In genomic region chr6:134034951-134035822, GRCh38 we compare ENCODE assay signal across 9 cellular contexts. TPM values are rescaled to one million over a fixed set of nuclear protein-coding genes. Genes with fewer than 3 reads are reported as not detected.
DNase-seq lines count a peak whose midpoint lies in the region; ATAC-seq and TF ChIP-seq lines count a peak whose summit lies in the region.
"Had no signal": no experiment of that assay in that cellular context is flagged by ENCODE, and none has a peak within 500 bp of the region (broad histone marks: within the 10 kb centered on the region; RNA-seq: fewer than 3 reads in every experiment).

No MANE protein-coding gene starts in this region.

- ATAC-seq in HCT116: peak; percentile 67

- no TSS peak for BruUV-seq in HCT116 (replicated peaks; lab: Mats Ljungman, UMichigan)

- no peak for TF ChIP-seq POLR2A in HCT116 (IDR thresholded peaks at IDR 0.05; ENCODE audit: borderline replicate concordance, extremely low read depth, insufficient read depth, insufficient read length)

- no peaks in the 10 kb centered on the region for H3K36me3 ChIP-seq in HCT116 (ENCODE audit: control insufficient read depth in 1 of 2, insufficient read depth in 2 of 2, low read length in 2 of 2)
- H3K36me3 ChIP-seq in SJSA1: no peaks in the 10 kb centered on the region
- H3K36me3 ChIP-seq: neutrophil had no signal

- no peaks in the 10 kb centered on the region for H3K9me3 Mint-ChIP-seq in T-helper 2 cell treated with Interferon-gamma antibody and Interleukin-4, amounts not matched to agents 5 μg/mL and 100 μg/mL, for 36 hours

- intact Hi-C loops in HCT116 (cut with micrococcal nuclease): no loop called here

- peaks cover 24 to 33% of the 10 kb centered on the region in 2 experiments for H3K4me1 ChIP-seq in HCT116 (ENCODE audit: control insufficient read depth in 1 of 2, insufficient read depth in 2 of 2, low read length in 2 of 2)
- peaks cover 17% of the 10 kb centered on the region for H3K4me1 ChIP-seq in SJSA1 (replicated peaks)

- no peak overlapping the region for H3K27ac Mint-ChIP-seq in T-helper 2 cell treated with Interferon-gamma antibody and Interleukin-4, amounts not matched to agents 5 μg/mL and 100 μg/mL, for 36 hours

- H3K27me3 ChIP-seq in HCT116 (ENCODE audit: insufficient read depth, low read length) (no peaks in the 10 kb centered on the region), SJSA1 (replicated peaks) (no peaks in the 10 kb centered on the region), layer of hippocampus (ENCODE audit: control insufficient read depth, insufficient read depth, low read length) (no peaks in the 10 kb centered on the region)

- no peak for TF ChIP-seq CTCF in HCT116 (IDR thresholded peaks at IDR 0.05 in 2 of 3, conservative IDR thresholded peaks at IDR 0.05 in 1 of 3; ENCODE audit: borderline replicate concordance in 1 of 3, insufficient read depth in 1 of 3, low read depth in 2 of 3, low read length in 2 of 3)

- POLR2A ChIA-PET in HCT116 (lab: Charles Lee): interaction anchor here (0.9 to 1.4 kb wide), 2 partner anchors 9 to 11 kb away, joined by 3 to 6 read pairs; no protein-coding TSS in a partner anchor

- H4K20me1 ChIP-seq in HCT116 (ENCODE audit: insufficient read depth): no peaks in the 10 kb centered on the region

- in situ Hi-C loops in KBM-7 (cut with MboI; ENCODE audit: low pct_unique_long_range_greater_than_20kb, low sequenced_read_pairs): no loop called here

- CTCF ChIA-PET in HCT116 (lab: Charles Lee): interaction anchor here (1.0 to 1.3 kb wide), 2 partner anchors 28 to 112 kb away, joined by 3 read pairs; no protein-coding TSS in a partner anchor

- H3K9me3 ChIP-seq in HCT116 (ENCODE audit: control insufficient read depth in 1 of 2, insufficient read depth in 1 of 2, low read depth in 1 of 2, low read length in 2 of 2) (no peaks in the 10 kb centered on the region), SJSA1 (replicated peaks) (no peaks in the 10 kb centered on the region)
- H3K9me3 ChIP-seq: neutrophil had no signal

- H3K4me3 ChIP-seq in HCT116 (replicated peaks in 1 of 2; ENCODE audit: low read depth in 1 of 2, low read length in 2 of 2): peak overlapping the region in 1 of 2 experiments; percentile 4; a peak in 1 of 4 replicates
- no peak overlapping the region for H3K4me3 ChIP-seq in SJSA1

- peaks cover 13% of the 10 kb centered on the region for H3K27me3 Mint-ChIP-seq in T-helper 2 cell treated with Interferon-gamma antibody and Interleukin-4, amounts not matched to agents 5 μg/mL and 100 μg/mL, for 36 hours (ENCODE audit: low read depth)

- H3K4me2 ChIP-seq in HCT116 (ENCODE audit: low read length): peak overlapping the region; percentile 55

- no peaks in the 10 kb centered on the region for H3K36me3 Mint-ChIP-seq in T-helper 2 cell treated with Interferon-gamma antibody and Interleukin-4, amounts not matched to agents 5 μg/mL and 100 μg/mL, for 36 hours (ENCODE audit: low read depth)

- H2AFZ ChIP-seq in HCT116 (ENCODE audit: low read depth, low read length, poor library complexity, severe bottlenecking): no peak overlapping the region

- H3K4me1 Mint-ChIP-seq in T-helper 2 cell treated with Interferon-gamma antibody and Interleukin-4, amounts not matched to agents 5 μg/mL and 100 μg/mL, for 36 hours (ENCODE audit: low read depth): peaks cover 18% of the 10 kb centered on the region

- DNase-seq in A172 (ENCODE audit: low spot score) (peak; percentile 16), HCT116 (ENCODE audit: low read depth, low spot score) (peak; percentile 38), SJSA1 (ENCODE audit: low read depth in 1 of 2, low spot score in 2 of 2) (peak in 1 of 2 experiments; percentile 33), KBM-7 (no peak), GDM1 (lab: John Stamatoyannopoulos, UW) (no peak)
- no peak for DNase-seq in T-helper 2 cell treated with Interferon-gamma antibody and Interleukin-4, amounts not matched to agents 5 μg/mL and 100 μg/mL, for 36 hours (ENCODE audit: low spot score)
- no peak for DNase-seq in activated naive CD4-positive, alpha-beta T cell treated with anti-CD3 and anti-CD28 coated beads, Interleukin-2, amount 50 U/mL, for 16 hours

- no peak overlapping the region for H3K4me3 Mint-ChIP-seq in T-helper 2 cell treated with Interferon-gamma antibody and Interleukin-4, amounts not matched to agents 5 μg/mL and 100 μg/mL, for 36 hours

- H3K9ac ChIP-seq in HCT116 (ENCODE audit: low read length): peak overlapping the region; percentile 42

- no peak for TF ChIP-seq RAD21 in HCT116 (IDR thresholded peaks at IDR 0.05; ENCODE audit: low read depth)

- H3K79me2 ChIP-seq in HCT116 (ENCODE audit: insufficient read depth, low read length): no peaks in the 10 kb centered on the region

- H3K27ac ChIP-seq in HCT116 (ENCODE audit: low read depth, low read length) (peak overlapping the region; percentile 49), SJSA1 (0 out of 2 replicates have a peak overlapping the region, but pooled peaks have one; percentile 9), layer of hippocampus (ENCODE audit: low read depth, low read length) (peak overlapping the region; percentile 69)
- H3K27ac ChIP-seq: neutrophil had no signal

- H3K9me2 ChIP-seq in HCT116 (ENCODE audit: insufficient read depth): no peaks in the 10 kb centered on the region

- RAD21 ChIA-PET in HCT116 (lab: Charles Lee; ENCODE audit: low non-redundant PET in 1 of 2, low total read pairs in 2 of 2, uncharacterized antibody in 2 of 2, unreplicated experiment in 2 of 2): no interaction called here

TF ChIP-seq in HCT116, 20 proteins besides CTCF, POLR2A, EP300 and RAD21:
- 0 out of 2 replicates have a peak, but pooled peaks have one; percentile 2 for TF ChIP-seq SP1 (IDR thresholded peaks at IDR 0.05; ENCODE audit: low read depth)
- 0 out of 2 replicates have a peak, but pooled peaks have one; percentile 27 for TF ChIP-seq FOSL1 (IDR thresholded peaks at IDR 0.05; ENCODE audit: low read depth)
- TF ChIP-seq CEBPB (IDR thresholded peaks at IDR 0.05; ENCODE audit: low read depth): 0 out of 2 replicates have a peak, but pooled peaks have one; percentile 13
- no peak for TF ChIP-seq POLR2AphosphoS5 (IDR thresholded peaks at IDR 0.05; ENCODE audit: low read depth, low read length)
- TF ChIP-seq CBX3 (IDR thresholded peaks at IDR 0.05; ENCODE audit: low read depth): peak; percentile 2; the same call in 1 of the 2 replicates
- TF ChIP-seq MAX (IDR thresholded peaks at IDR 0.05): no peak

RNA-seq across cellular contexts. Expression of gene SLC2A12, which starts 17.2 kb away (rescaled TPM):
- 0.24 and 0.91 TPM in 2 replicates for total RNA-seq in A172 (2014; rRNA removed; shearing (Covaris generic))
- 2.1 TPM for total RNA-seq in HCT116 (2021; ENCODE audit: unreplicated experiment)
- 1.7 and 2.5 TPM in 2 replicates for polyA plus RNA-seq in HCT116 (2012)
- total RNA-seq in SJSA1 (2014; rRNA removed; shearing (Covaris generic)): 0.94 and 4.7 TPM in 2 replicates

Comparison
In these comparisons a context has a peak if more than half of its experiments do, and no peak if none do; other contexts are left out.
1. DNase-seq: peak in A172 (single experiment) and HCT116 (single experiment); none in KBM-7 (single experiment), T-helper 2 cell treated with Interferon-gamma antibody and Interleukin-4, amounts not matched to agents 5 μg/mL and 100 μg/mL, for 36 hours (single experiment), activated naive CD4-positive, alpha-beta T cell treated with anti-CD3 and anti-CD28 coated beads, Interleukin-2, amount 50 U/mL, for 16 hours (single experiment) and GDM1 (single experiment).
2. H3K27ac ChIP-seq: peak in every context shown above with its lines; median percentile 69 in layer of hippocampus; 49 in HCT116; 9 in SJSA1.